ENCODE assay signal across 1 cellular context in the genomic region with DNA sequence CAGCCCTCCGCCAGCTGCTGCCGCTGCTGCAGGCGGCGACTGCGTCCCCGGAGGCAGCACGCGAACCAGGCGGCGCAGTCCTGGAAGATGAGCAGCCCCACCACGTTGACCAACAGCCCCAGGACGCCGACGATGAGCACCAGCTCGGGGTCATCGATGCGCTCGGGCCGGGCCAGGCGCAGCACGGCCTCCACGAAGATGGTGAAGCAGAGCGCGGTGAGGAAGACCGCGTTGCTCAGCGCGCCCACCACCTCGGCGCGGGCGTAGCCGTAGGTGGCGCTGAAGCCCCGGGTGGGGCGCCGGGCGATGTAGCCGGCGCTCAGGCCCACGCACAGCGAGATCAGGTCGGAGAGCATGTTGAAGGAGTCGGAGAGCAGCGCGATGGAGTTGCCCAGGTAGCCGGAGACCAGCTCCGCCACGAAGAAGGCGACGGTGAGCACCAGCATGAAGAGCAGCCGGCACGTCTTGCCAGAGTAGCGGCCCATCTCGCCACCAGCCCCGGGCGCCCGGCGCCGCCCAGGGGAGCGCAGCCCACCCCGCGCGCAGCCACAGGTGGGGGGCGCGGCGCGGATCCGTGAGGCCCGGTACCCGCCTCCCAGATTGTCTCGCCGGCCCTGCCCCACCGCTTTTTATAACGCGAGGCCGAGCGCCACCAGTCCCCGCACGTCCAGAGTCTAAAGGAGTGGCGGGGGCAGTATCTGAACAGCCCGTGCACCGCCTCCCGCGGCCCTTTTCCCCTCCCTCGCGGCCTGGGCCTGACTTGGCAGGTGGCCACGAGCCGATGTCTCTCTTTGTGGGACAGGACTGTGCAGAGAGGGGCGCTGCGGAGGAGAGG.
TF ChIP-seq lines count a peak whose summit lies in the region.

Gene SLC30A10, minus strand, starts transcription at position 602 of the 835 bp plus-strand sequence. Its CDS starts 117 bp downstream, at position 485.

TF ChIP-seq in HepG2, 621 proteins besides CTCF, POLR2A, EP300 and RAD21 (continued from another document and continues in another):
- TF ChIP-seq ATF7-NPFF (CRISPR knock-in tag; IDR thresholded peaks at IDR 0.05; ENCODE audit: low read depth) = no peak; the same call in 1 of the 2 replicates
- TF ChIP-seq, protein P1, sequence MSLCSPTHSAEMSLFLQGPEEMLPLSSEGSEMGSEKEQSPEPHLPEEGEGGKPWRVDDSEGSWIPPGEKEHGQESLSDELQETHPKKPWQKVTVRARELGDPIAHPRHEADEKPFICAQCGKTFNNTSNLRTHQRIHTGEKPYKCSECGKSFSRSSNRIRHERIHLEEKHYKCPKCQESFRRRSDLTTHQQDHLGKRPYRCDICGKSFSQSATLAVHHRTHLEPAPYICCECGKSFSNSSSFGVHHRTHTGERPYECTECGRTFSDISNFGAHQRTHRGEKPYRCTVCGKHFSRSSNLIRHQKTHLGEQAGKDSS (CRISPR knock-in tag; IDR thresholded peaks at IDR 0.05; ENCODE audit: borderline replicate concordance, low read depth) = peak; percentile 31; the same call in 1 of the 2 replicates
- TF ChIP-seq ZNF574 (CRISPR knock-in tag; IDR thresholded peaks at IDR 0.05) = peak; percentile 79
- TF ChIP-seq, protein P2, sequence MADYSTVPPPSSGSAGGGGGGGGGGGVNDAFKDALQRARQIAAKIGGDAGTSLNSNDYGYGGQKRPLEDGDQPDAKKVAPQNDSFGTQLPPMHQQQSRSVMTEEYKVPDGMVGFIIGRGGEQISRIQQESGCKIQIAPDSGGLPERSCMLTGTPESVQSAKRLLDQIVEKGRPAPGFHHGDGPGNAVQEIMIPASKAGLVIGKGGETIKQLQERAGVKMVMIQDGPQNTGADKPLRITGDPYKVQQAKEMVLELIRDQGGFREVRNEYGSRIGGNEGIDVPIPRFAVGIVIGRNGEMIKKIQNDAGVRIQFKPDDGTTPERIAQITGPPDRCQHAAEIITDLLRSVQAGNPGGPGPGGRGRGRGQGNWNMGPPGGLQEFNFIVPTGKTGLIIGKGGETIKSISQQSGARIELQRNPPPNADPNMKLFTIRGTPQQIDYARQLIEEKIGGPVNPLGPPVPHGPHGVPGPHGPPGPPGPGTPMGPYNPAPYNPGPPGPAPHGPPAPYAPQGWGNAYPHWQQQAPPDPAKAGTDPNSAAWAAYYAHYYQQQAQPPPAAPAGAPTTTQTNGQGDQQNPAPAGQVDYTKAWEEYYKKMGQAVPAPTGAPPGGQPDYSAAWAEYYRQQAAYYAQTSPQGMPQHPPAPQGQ (CRISPR knock-in tag; IDR thresholded peaks at IDR 0.05; ENCODE audit: borderline replicate concordance) = no peak
- TF ChIP-seq HNRNPUL1 (IDR thresholded peaks at IDR 0.05; ENCODE audit: low read depth, low read length) = no peak
- no peak for TF ChIP-seq CBX1 (IDR thresholded peaks at IDR 0.05; ENCODE audit: low read depth)
- no peak for TF ChIP-seq ZNF557 (CRISPR knock-in tag; IDR thresholded peaks at IDR 0.05)
- TF ChIP-seq, protein P3, sequence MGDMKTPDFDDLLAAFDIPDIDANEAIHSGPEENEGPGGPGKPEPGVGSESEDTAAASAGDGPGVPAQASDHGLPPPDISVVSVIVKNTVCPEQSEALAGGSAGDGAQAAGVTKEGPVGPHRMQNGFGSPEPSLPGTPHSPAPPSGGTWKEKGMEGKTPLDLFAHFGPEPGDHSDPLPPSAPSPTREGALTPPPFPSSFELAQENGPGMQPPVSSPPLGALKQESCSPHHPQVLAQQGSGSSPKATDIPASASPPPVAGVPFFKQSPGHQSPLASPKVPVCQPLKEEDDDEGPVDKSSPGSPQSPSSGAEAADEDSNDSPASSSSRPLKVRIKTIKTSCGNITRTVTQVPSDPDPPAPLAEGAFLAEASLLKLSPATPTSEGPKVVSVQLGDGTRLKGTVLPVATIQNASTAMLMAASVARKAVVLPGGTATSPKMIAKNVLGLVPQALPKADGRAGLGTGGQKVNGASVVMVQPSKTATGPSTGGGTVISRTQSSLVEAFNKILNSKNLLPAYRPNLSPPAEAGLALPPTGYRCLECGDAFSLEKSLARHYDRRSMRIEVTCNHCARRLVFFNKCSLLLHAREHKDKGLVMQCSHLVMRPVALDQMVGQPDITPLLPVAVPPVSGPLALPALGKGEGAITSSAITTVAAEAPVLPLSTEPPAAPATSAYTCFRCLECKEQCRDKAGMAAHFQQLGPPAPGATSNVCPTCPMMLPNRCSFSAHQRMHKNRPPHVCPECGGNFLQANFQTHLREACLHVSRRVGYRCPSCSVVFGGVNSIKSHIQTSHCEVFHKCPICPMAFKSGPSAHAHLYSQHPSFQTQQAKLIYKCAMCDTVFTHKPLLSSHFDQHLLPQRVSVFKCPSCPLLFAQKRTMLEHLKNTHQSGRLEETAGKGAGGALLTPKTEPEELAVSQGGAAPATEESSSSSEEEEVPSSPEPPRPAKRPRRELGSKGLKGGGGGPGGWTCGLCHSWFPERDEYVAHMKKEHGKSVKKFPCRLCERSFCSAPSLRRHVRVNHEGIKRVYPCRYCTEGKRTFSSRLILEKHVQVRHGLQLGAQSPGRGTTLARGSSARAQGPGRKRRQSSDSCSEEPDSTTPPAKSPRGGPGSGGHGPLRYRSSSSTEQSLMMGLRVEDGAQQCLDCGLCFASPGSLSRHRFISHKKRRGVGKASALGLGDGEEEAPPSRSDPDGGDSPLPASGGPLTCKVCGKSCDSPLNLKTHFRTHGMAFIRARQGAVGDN (CRISPR knock-in tag; IDR thresholded peaks at IDR 0.05) = peak; percentile 93
- no peak for TF ChIP-seq NFKBIZ (CRISPR knock-in tag; IDR thresholded peaks at IDR 0.05)
- 0 out of 2 replicates have a peak, but pooled peaks have one; percentile 43 for TF ChIP-seq MLX (CRISPR knock-in tag; IDR thresholded peaks at IDR 0.05)
- TF ChIP-seq, protein P4, sequence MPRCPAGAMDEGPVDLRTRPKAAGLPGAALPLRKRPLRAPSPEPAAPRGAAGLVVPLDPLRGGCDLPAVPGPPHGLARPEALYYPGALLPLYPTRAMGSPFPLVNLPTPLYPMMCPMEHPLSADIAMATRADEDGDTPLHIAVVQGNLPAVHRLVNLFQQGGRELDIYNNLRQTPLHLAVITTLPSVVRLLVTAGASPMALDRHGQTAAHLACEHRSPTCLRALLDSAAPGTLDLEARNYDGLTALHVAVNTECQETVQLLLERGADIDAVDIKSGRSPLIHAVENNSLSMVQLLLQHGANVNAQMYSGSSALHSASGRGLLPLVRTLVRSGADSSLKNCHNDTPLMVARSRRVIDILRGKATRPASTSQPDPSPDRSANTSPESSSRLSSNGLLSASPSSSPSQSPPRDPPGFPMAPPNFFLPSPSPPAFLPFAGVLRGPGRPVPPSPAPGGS (CRISPR knock-in tag; IDR thresholded peaks at IDR 0.05) = no peak; the same call in 1 of the 2 replicates
- TF ChIP-seq, protein P5, sequence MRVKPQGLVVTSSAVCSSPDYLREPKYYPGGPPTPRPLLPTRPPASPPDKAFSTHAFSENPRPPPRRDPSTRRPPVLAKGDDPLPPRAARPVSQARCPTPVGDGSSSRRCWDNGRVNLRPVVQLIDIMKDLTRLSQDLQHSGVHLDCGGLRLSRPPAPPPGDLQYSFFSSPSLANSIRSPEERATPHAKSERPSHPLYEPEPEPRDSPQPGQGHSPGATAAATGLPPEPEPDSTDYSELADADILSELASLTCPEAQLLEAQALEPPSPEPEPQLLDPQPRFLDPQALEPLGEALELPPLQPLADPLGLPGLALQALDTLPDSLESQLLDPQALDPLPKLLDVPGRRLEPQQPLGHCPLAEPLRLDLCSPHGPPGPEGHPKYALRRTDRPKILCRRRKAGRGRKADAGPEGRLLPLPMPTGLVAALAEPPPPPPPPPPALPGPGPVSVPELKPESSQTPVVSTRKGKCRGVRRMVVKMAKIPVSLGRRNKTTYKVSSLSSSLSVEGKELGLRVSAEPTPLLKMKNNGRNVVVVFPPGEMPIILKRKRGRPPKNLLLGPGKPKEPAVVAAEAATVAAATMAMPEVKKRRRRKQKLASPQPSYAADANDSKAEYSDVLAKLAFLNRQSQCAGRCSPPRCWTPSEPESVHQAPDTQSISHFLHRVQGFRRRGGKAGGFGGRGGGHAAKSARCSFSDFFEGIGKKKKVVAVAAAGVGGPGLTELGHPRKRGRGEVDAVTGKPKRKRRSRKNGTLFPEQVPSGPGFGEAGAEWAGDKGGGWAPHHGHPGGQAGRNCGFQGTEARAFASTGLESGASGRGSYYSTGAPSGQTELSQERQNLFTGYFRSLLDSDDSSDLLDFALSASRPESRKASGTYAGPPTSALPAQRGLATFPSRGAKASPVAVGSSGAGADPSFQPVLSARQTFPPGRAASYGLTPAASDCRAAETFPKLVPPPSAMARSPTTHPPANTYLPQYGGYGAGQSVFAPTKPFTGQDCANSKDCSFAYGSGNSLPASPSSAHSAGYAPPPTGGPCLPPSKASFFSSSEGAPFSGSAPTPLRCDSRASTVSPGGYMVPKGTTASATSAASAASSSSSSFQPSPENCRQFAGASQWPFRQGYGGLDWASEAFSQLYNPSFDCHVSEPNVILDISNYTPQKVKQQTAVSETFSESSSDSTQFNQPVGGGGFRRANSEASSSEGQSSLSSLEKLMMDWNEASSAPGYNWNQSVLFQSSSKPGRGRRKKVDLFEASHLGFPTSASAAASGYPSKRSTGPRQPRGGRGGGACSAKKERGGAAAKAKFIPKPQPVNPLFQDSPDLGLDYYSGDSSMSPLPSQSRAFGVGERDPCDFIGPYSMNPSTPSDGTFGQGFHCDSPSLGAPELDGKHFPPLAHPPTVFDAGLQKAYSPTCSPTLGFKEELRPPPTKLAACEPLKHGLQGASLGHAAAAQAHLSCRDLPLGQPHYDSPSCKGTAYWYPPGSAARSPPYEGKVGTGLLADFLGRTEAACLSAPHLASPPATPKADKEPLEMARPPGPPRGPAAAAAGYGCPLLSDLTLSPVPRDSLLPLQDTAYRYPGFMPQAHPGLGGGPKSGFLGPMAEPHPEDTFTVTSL (CRISPR knock-in tag; IDR thresholded peaks at IDR 0.05; ENCODE audit: borderline replicate concordance) = peak; percentile 80
- TF ChIP-seq BRF2 (CRISPR knock-in tag; IDR thresholded peaks at IDR 0.05) = no peak
- no peak for TF ChIP-seq ZSCAN30 (CRISPR knock-in tag; IDR thresholded peaks at IDR 0.05)
- no peak for TF ChIP-seq SETDB1 (CRISPR knock-in tag; IDR thresholded peaks at IDR 0.05; ENCODE audit: borderline replicate concordance)
- TF ChIP-seq ETV5 (CRISPR knock-in tag; IDR thresholded peaks at IDR 0.05; ENCODE audit: borderline replicate concordance) = no peak
- TF ChIP-seq ZC3H13 (CRISPR knock-in tag; IDR thresholded peaks at IDR 0.05) = peak; percentile 33; the same call in 1 of the 2 replicates
- TF ChIP-seq SALL2 (CRISPR knock-in tag; IDR thresholded peaks at IDR 0.05) = no peak
- TF ChIP-seq SMYD3 (CRISPR knock-in tag; IDR thresholded peaks at IDR 0.05) = no peak
- no peak for TF ChIP-seq BCLAF1 (IDR thresholded peaks at IDR 0.05)
- no peak for TF ChIP-seq ATM (IDR thresholded peaks at IDR 0.05; ENCODE audit: borderline replicate concordance)
- no peak for TF ChIP-seq MBNL3 (CRISPR knock-in tag; conservative IDR thresholded peaks at IDR 0.05)
